30 cellular contexts compared by ENCODE assay signal in genomic region chr4:98505991-98506390, GRCh38.
"Had no signal": no experiment of that assay in that cellular context is flagged by ENCODE, and none has a peak within 500 bp of the region (broad histone marks: within the 10 kb centered on the region; RNA-seq: fewer than 3 reads in every experiment).

No MANE protein-coding gene starts in this region.

- H3K27me3 ChIP-seq: body of pancreas, esophagus squamous epithelium, foreskin keratinocyte, gastroesophageal sphincter, heart right ventricle had no signal

- H3K4me1 Mint-ChIP-seq: activated B cell treated with CpG ODN at 0.5 μM for 24 hours had no signal

- H3K27ac Mint-ChIP-seq: activated B cell treated with CpG ODN at 0.5 μM for 24 hours; activated CD8-positive, alpha-beta T cell treated with anti-CD3 and anti-CD28 coated beads for 36 hours; activated naive CD8-positive, alpha-beta T cell; activated T-helper 17 cell treated with anti-CD3 and anti-CD28 coated beads, Interleukin-2, amount 50 U/mL, for 72 hours; T-cell; T-helper 1 cell treated with Interleukin-12 subunit alpha and Interleukin-12 subunit beta and Interleukin-4 antibody, amounts not matched to agents 30 μg/mL and 1 μg/mL, for 36 hours; T-helper 2 cell treated with Interferon-gamma antibody and Interleukin-4, amounts not matched to agents 5 μg/mL and 100 μg/mL, for 36 hours had no signal

- H3K9me3 Mint-ChIP-seq: activated CD8-positive, alpha-beta T cell treated with anti-CD3 and anti-CD28 coated beads for 36 hours; activated T-cell treated with anti-CD3 and anti-CD28 coated beads, Interleukin-2, amount 50 U/mL, for 4 hours; T-cell; T-helper 2 cell treated with Interferon-gamma antibody and Interleukin-4, amounts not matched to agents 5 μg/mL and 100 μg/mL, for 36 hours had no signal

- H3K36me3 ChIP-seq: gastroesophageal sphincter, heart right ventricle had no signal

- H3K4me3 Mint-ChIP-seq: activated B cell treated with CpG ODN at 0.5 μM for 24 hours; activated CD8-positive, alpha-beta T cell treated with anti-CD3 and anti-CD28 coated beads for 36 hours; activated naive CD8-positive, alpha-beta T cell; activated T-cell treated with anti-CD3 and anti-CD28 coated beads, Interleukin-2, amount 50 U/mL, for 4 hours; activated T-helper 17 cell treated with anti-CD3 and anti-CD28 coated beads, Interleukin-2, amount 50 U/mL, for 72 hours; T-cell; T-helper 1 cell treated with Interleukin-12 subunit alpha and Interleukin-12 subunit beta and Interleukin-4 antibody, amounts not matched to agents 30 μg/mL and 1 μg/mL, for 36 hours; T-helper 2 cell treated with Interferon-gamma antibody and Interleukin-4, amounts not matched to agents 5 μg/mL and 100 μg/mL, for 36 hours had no signal

- H3K27ac ChIP-seq: body of pancreas, epithelial cell of prostate, esophagus squamous epithelium, foreskin keratinocyte, gastroesophageal sphincter, heart right ventricle, WERI-Rb-1 had no signal

- H3K4me1 ChIP-seq: body of pancreas, gastroesophageal sphincter had no signal

- H3K4me3 ChIP-seq: body of pancreas, esophagus squamous epithelium, gastroesophageal sphincter, heart right ventricle had no signal

- DNase-seq: activated B cell treated with CpG ODN at 0.5 μM for 24 hours; activated CD4-positive, alpha-beta T cell treated with anti-CD3 and anti-CD28 coated beads for 48 hours; activated CD4-positive, alpha-beta T cell treated with anti-CD3 and anti-CD28 coated beads, Interleukin-2, amount 50 U/mL, for 1 hour; activated CD4-positive, alpha-beta T cell treated with anti-CD3 and anti-CD28 coated beads, Interleukin-2, amount 50 U/mL, for 48 hours; activated CD8-positive, alpha-beta memory T cell treated with anti-CD3 and anti-CD28 coated beads for 24 hours; activated CD8-positive, alpha-beta T cell treated with anti-CD3 and anti-CD28 coated beads for 36 hours; activated effector memory CD4-positive, alpha-beta T cell treated with Interleukin-2 at 50 U/mL for 16 hours; activated gamma-delta T cell treated with Interleukin-2 at 50 U/mL for 16 hours; activated naive CD4-positive, alpha-beta T cell treated with anti-CD3 and anti-CD28 coated beads, Interleukin-2, amount 50 U/mL, for 16 hours; activated naive CD4-positive, alpha-beta T cell treated with Interleukin-2 at 50 U/mL for 16 hours; activated T-cell treated with anti-CD3 and anti-CD28 coated beads, Interleukin-2, amount 50 U/mL, for 4 hours; amniotic stem cell; anterior cingulate cortex; caudate nucleus; cortex of kidney; effector CD8-positive, alpha-beta T cell; esophagus squamous epithelium; foreskin keratinocyte; heart right ventricle; T-cell; T1000 had no signal

- H3K27me3 Mint-ChIP-seq: activated B cell treated with CpG ODN at 0.5 μM for 24 hours; activated CD8-positive, alpha-beta T cell treated with anti-CD3 and anti-CD28 coated beads for 36 hours; activated naive CD8-positive, alpha-beta T cell; activated T-helper 17 cell treated with anti-CD3 and anti-CD28 coated beads, Interleukin-2, amount 50 U/mL, for 72 hours; T-cell had no signal

- ATAC-seq: activated CD4-positive, CD25-positive, alpha-beta regulatory T cell treated with anti-CD3 and anti-CD28 coated beads, Interleukin-2, amount 50 U/mL, for 24 hours; activated CD8-positive, alpha-beta T cell treated with anti-CD3 and anti-CD28 coated beads for 36 hours; activated T-cell treated with anti-CD3 and anti-CD28 coated beads, Interleukin-2, amount 50 U/mL, for 4 hours; activated T-helper 17 cell treated with anti-CD3 and anti-CD28 coated beads, Interleukin-2, amount 50 U/mL, for 72 hours; body of pancreas; foreskin keratinocyte; gastroesophageal sphincter; heart right ventricle; T-cell had no signal
